ENCODE assay signal across 8 cellular contexts in genomic region chr6:41787219-41787917, GRCh38. TPM values are rescaled to one million over a fixed set of nuclear protein-coding genes. Genes with fewer than 3 reads are reported as not detected.
DNase-seq lines count a peak whose midpoint lies in the region; ATAC-seq and TF ChIP-seq lines count a peak whose summit lies in the region.

TSS of gene TOMM6 (plus strand) at chr6:41787694. CDS start at chr6:41787698, 4 bp downstream.

- peaks cover 30% of the 10 kb centered on the region for H3K36me3 Mint-ChIP-seq in activated CD4-positive, alpha-beta T cell treated with anti-CD3 and anti-CD28 coated beads, Interleukin-2, amount 10 ng/mL, durations not matched to agents 24 days and 14 days (ENCODE audit: low read depth)

- H3K4me1 Mint-ChIP-seq in activated CD4-positive, alpha-beta T cell treated with anti-CD3 and anti-CD28 coated beads, Interleukin-2, amount 10 ng/mL, durations not matched to agents 24 days and 14 days = peaks cover 12% of the 10 kb centered on the region

- peak; percentile 90 for TF ChIP-seq CTCF in coronary artery (IDR thresholded peaks at IDR 0.05)
- TF ChIP-seq CTCF in left lung (IDR thresholded peaks at IDR 0.05) = peak; percentile 83 to 98

- H3K4me1 ChIP-seq in left lung = peaks cover 9 to 53% of the 10 kb centered on the region in 2 donors

- peaks cover 0 to 34% of the 10 kb centered on the region in 2 donors for H3K36me3 ChIP-seq in left lung

- no peaks in the 10 kb centered on the region for H3K9me3 ChIP-seq in left lung

- ATAC-seq in GM19324 (IDR thresholded peaks at IDR 0.05; ENCODE audit: low FRiP score, unreplicated experiment) = peak; percentile 89
- peak; percentile 66 for ATAC-seq in HG03469 (IDR thresholded peaks at IDR 0.05; ENCODE audit: unreplicated experiment)
- peak; percentile 86 for ATAC-seq in left lung

- intact Hi-C loops in activated CD4-positive, alpha-beta T cell treated with anti-CD3 and anti-CD28 coated beads, Interleukin-2, amount 10 ng/mL, durations not matched to agents 24 days and 14 days (cut with micrococcal nuclease) = loop anchor here (1.0 to 5.0 kb wide), 10 partner anchors 8 to 1092 kb away; partner anchors contain the start of genes BYSL, FRS3, MED20 and MRPS10
- intact Hi-C loops in left lung (cut with DNase I) = no loop called here

- H3K27ac ChIP-seq in coronary artery (peak within 1 kb of the TSS; percentile 75 to 100), left lung (peak within 1 kb of the TSS; percentile 95 to 97)

- H3K27me3 Mint-ChIP-seq in activated CD4-positive, alpha-beta T cell treated with anti-CD3 and anti-CD28 coated beads, Interleukin-2, amount 10 ng/mL, durations not matched to agents 24 days and 14 days = peaks cover 12% of the 10 kb centered on the region

- no peaks in the 10 kb centered on the region for H3K9me3 Mint-ChIP-seq in activated CD4-positive, alpha-beta T cell treated with anti-CD3 and anti-CD28 coated beads, Interleukin-2, amount 10 ng/mL, durations not matched to agents 24 days and 14 days

- peak; percentile 43 to 96 (median 92) for DNase-seq in C1 segment of cervical spinal cord (lab: John Stamatoyannopoulos, UW)
- DNase-seq in NCI-H526 (lab: John Stamatoyannopoulos, UW) = peak; percentile 82 to 96
- peak; percentile 99 for DNase-seq in activated CD4-positive, alpha-beta T cell treated with anti-CD3 and anti-CD28 coated beads, Interleukin-2, amount 10 ng/mL, durations not matched to agents 24 days and 14 days
- peak; percentile 97 for DNase-seq in coronary artery (ENCODE audit: low spot score)
- DNase-seq in left lung = peak; percentile 97 to 99
- DNase-seq in stimulated activated CD4-positive, alpha-beta T cell treated with anti-CD3 and anti-CD28 coated beads, Interleukin-2, amount 100 ng/mL, for 48 hours = peak; percentile 94 to 96

- peak within 1 kb of the TSS; percentile 95 for H3K4me3 Mint-ChIP-seq in activated CD4-positive, alpha-beta T cell treated with anti-CD3 and anti-CD28 coated beads, Interleukin-2, amount 10 ng/mL, durations not matched to agents 24 days and 14 days

- H3K4me3 ChIP-seq in coronary artery (peak within 1 kb of the TSS; percentile 98), left lung (peak within 1 kb of the TSS; percentile 69 to 87)

- H3K27ac Mint-ChIP-seq in activated CD4-positive, alpha-beta T cell treated with anti-CD3 and anti-CD28 coated beads, Interleukin-2, amount 10 ng/mL, durations not matched to agents 24 days and 14 days = peak within 1 kb of the TSS; percentile 98

- no peaks in the 10 kb centered on the region for H3K27me3 ChIP-seq in left lung

RNA-seq across cellular contexts. Expression of gene TOMM6, which starts in this region (rescaled TPM):
- 367 and 376 TPM in 2 replicates for total RNA-seq in activated CD4-positive, alpha-beta T cell treated with anti-CD3 and anti-CD28 coated beads, Interleukin-2, amount 10 ng/mL, durations not matched to agents 24 days and 14 days
- 100 to 1,000 TPM; 169 to 176 TPM for total RNA-seq in left lung

Comparison
In these comparisons a context has a peak if more than half of its experiments do, and no peak if none do; other contexts are left out.
1. Peak in every context shown above with its lines: DNase-seq, ATAC-seq, H3K4me3 ChIP-seq and H3K27ac ChIP-seq.